ENCODE assay signal across 8 cellular contexts in genomic region chr11:113014731-113015455, GRCh38. TPM values are rescaled to one million over a fixed set of nuclear protein-coding genes. Genes with fewer than 3 reads are reported as not detected.
DNase-seq lines count a peak whose midpoint lies in the region; ATAC-seq and TF ChIP-seq lines count a peak whose summit lies in the region.

No MANE protein-coding gene starts in this region.

- H3K27me3 Mint-ChIP-seq in activated CD4-positive, alpha-beta T cell treated with anti-CD3 and anti-CD28 coated beads, Interleukin-2, amount 10 ng/mL, durations not matched to agents 24 days and 14 days = no peaks in the 10 kb centered on the region

- no peaks in the 10 kb centered on the region for H3K27me3 ChIP-seq in psoas muscle (ENCODE audit: insufficient read depth in 3 of 3, low read length in 2 of 3)

- H3K4me3 Mint-ChIP-seq in activated CD4-positive, alpha-beta T cell treated with anti-CD3 and anti-CD28 coated beads, Interleukin-2, amount 10 ng/mL, durations not matched to agents 24 days and 14 days = no peak overlapping the region

- no peaks in the 10 kb centered on the region for H3K36me3 ChIP-seq in psoas muscle (ENCODE audit: insufficient read depth in 1 of 2, low read depth in 1 of 2)

- intact Hi-C loops in psoas muscle (cut with DNase I) = no loop called here
- intact Hi-C loops in activated CD4-positive, alpha-beta T cell treated with anti-CD3 and anti-CD28 coated beads, Interleukin-2, amount 10 ng/mL, durations not matched to agents 24 days and 14 days (cut with micrococcal nuclease) = no loop called here

- no peak overlapping the region for H3K27ac Mint-ChIP-seq in activated CD4-positive, alpha-beta T cell treated with anti-CD3 and anti-CD28 coated beads, Interleukin-2, amount 10 ng/mL, durations not matched to agents 24 days and 14 days

- H3K4me3 ChIP-seq in GM12865 (ENCODE audit: low read depth, low read length) = no peak overlapping the region
- no peak overlapping the region for H3K4me3 ChIP-seq in psoas muscle

- DNase-seq in GM12865 (ENCODE audit: low read depth) = peak; percentile 1
- peak; percentile 78 for DNase-seq in NCI-H510A (lab: John Stamatoyannopoulos, UW)
- DNase-seq in psoas muscle = peak; percentile 62 to 76
- DNase-seq in activated CD4-positive, alpha-beta T cell treated with anti-CD3 and anti-CD28 coated beads, Interleukin-2, amount 10 ng/mL, durations not matched to agents 24 days and 14 days = no peak
- no peak for DNase-seq in globus pallidus (ENCODE audit: low spot score)
- DNase-seq in activated gamma-delta T cell (lab: John Stamatoyannopoulos, UW) = no peak

- TF ChIP-seq CTCF in GM12865 (IDR thresholded peaks at IDR 0.05; ENCODE audit: insufficient read depth, low read depth, low read length, missing control alignments) (no peak), psoas muscle (IDR thresholded peaks at IDR 0.05) (no peak)

- H3K27ac ChIP-seq in psoas muscle = no peak overlapping the region

- no peaks in the 10 kb centered on the region for H3K9me3 ChIP-seq in psoas muscle

- WGBS in psoas muscle, 3 donors = 29 to 49% (median 36%) methylated on average over 5 of the region's 5 CpGs

- peaks cover 5% of the 10 kb centered on the region for H3K4me1 ChIP-seq in psoas muscle

- H3K36me3 Mint-ChIP-seq in activated CD4-positive, alpha-beta T cell treated with anti-CD3 and anti-CD28 coated beads, Interleukin-2, amount 10 ng/mL, durations not matched to agents 24 days and 14 days (ENCODE audit: low read depth) = no peaks in the 10 kb centered on the region

- no peaks in the 10 kb centered on the region for H3K9me3 Mint-ChIP-seq in activated CD4-positive, alpha-beta T cell treated with anti-CD3 and anti-CD28 coated beads, Interleukin-2, amount 10 ng/mL, durations not matched to agents 24 days and 14 days

- no peaks in the 10 kb centered on the region for H3K4me1 Mint-ChIP-seq in activated CD4-positive, alpha-beta T cell treated with anti-CD3 and anti-CD28 coated beads, Interleukin-2, amount 10 ng/mL, durations not matched to agents 24 days and 14 days

- ATAC-seq in esophagus mucosa (peak; percentile 54), psoas muscle (peak; percentile 65 to 87 (median 80)), HG02571 (IDR thresholded peaks at IDR 0.05; ENCODE audit: unreplicated experiment) (no peak)

RNA-seq across cellular contexts. Expression of gene NCAM1, which starts 53.7 kb away (rescaled TPM):
- total RNA-seq in esophagus mucosa (0.60 TPM), psoas muscle (10 to 100 TPM in 2 of 4 donors, 1 to 10 TPM in 2; 3.0 to 50.3 (median 8.9) TPM)
- polyA plus RNA-seq in psoas muscle = 1 to 10 TPM; 1.3 to 2.2 (median 1.5) TPM
- not detected in 2 replicates for total RNA-seq in activated CD4-positive, alpha-beta T cell treated with anti-CD3 and anti-CD28 coated beads, Interleukin-2, amount 10 ng/mL, durations not matched to agents 24 days and 14 days

Comparison
In these comparisons a context has a peak if more than half of its experiments do, and no peak if none do; other contexts are left out.
1. DNase-seq: peak in GM12865 (single experiment), NCI-H510A (single experiment) and psoas muscle (2 of 2); none in activated CD4-positive, alpha-beta T cell treated with anti-CD3 and anti-CD28 coated beads, Interleukin-2, amount 10 ng/mL, durations not matched to agents 24 days and 14 days (single experiment), globus pallidus (single experiment) and activated gamma-delta T cell (single experiment).